In the genomic region with DNA sequence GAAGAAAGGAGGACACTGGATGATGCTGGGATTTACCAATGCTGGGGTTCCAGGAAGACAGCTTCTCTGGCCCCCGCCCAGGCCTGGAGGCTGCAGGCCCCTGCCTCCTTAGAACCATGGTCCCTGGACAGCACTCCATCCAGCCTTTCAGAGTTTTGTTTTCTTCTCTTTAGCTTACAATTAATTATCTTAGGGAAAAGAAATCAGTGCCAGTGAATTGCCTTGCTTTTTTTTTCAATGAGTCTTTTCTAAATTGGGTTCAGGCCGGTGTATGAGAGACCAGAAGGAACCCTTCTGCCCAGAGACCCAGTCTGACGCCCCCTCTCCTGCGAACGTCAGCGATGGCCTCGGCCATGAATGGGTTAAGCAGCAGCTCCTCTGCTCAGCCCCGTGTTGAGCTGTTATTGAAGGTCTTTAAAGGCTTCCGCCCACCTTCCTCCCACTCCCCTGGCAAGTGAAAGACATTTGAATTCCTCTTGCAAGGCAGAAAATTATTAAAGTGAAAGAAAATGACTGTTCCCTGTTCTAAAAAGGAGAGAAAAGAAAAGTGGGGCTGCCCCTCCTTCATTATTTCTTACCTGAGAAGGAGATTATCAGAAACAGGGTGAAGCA, we compare ENCODE assay signal across 24 cellular contexts.
DNase-seq lines count a peak whose midpoint lies in the region; ATAC-seq and TF ChIP-seq lines count a peak whose summit lies in the region.
"Had no signal": no experiment of that assay in that cellular context is flagged by ENCODE, and none has a peak within 500 bp of the region (broad histone marks: within the 10 kb centered on the region; RNA-seq: fewer than 3 reads in every experiment).

No MANE protein-coding gene starts in this region.

- H3K4me3 Mint-ChIP-seq in neural progenitor cell = peak overlapping the region; percentile 68
- H3K4me3 Mint-ChIP-seq: activated CD8-positive, alpha-beta memory T cell treated with anti-CD3 and anti-CD28 coated beads, Interleukin-2, amount 10 ng/mL, durations not matched to agents 7 days and 5 days; stimulated activated naive CD8-positive, alpha-beta T cell treated with anti-CD3 and anti-CD28 coated beads, Interleukin-15, amount 100 ng/mL, for 72 hours had no signal

- H3K9me3 Mint-ChIP-seq in neural progenitor cell = no peaks in the 10 kb centered on the region
- H3K9me3 Mint-ChIP-seq: stimulated activated naive CD8-positive, alpha-beta T cell treated with anti-CD3 and anti-CD28 coated beads, Interleukin-15, amount 100 ng/mL, for 72 hours had no signal

- H3K27me3 Mint-ChIP-seq in neural progenitor cell (ENCODE audit: insufficient read depth, low read depth) = no peaks in the 10 kb centered on the region

- no peaks in the 10 kb centered on the region for H3K9me3 ChIP-seq in HUES64 (ENCODE audit: insufficient read depth, low read depth, low read length)
- H3K9me3 ChIP-seq in neural progenitor cell (ENCODE audit: low read depth) = no peaks in the 10 kb centered on the region
- no peaks in the 10 kb centered on the region for H3K9me3 ChIP-seq in Peyer's patch
- H3K9me3 ChIP-seq in stomach = no peaks in the 10 kb centered on the region
- H3K9me3 ChIP-seq: adrenal gland, BE2C, Caco-2, sigmoid colon, SJSA1 had no signal

- H3K4me2 ChIP-seq in neural progenitor cell = peak overlapping the region; percentile 73
- H3K4me2 ChIP-seq: PC-9 had no signal

- no peak for TF ChIP-seq CTCF in neural progenitor cell (IDR thresholded peaks at IDR 0.05)
- no peak for TF ChIP-seq CTCF in Peyer's patch (IDR thresholded peaks at IDR 0.05)
- no peak for TF ChIP-seq CTCF in stomach (IDR thresholded peaks at IDR 0.05)

- no peaks in the 10 kb centered on the region for H3K36me3 ChIP-seq in HUES64 (ENCODE audit: insufficient read depth, low read length)
- H3K36me3 ChIP-seq in neural progenitor cell = no peaks in the 10 kb centered on the region
- no peaks in the 10 kb centered on the region for H3K36me3 ChIP-seq in Peyer's patch
- no peaks in the 10 kb centered on the region for H3K36me3 ChIP-seq in stomach
- H3K36me3 ChIP-seq: adrenal gland, BE2C, sigmoid colon, SJSA1 had no signal

- peaks cover 67% of the 10 kb centered on the region for H3K4me1 Mint-ChIP-seq in neural progenitor cell
- H3K4me1 Mint-ChIP-seq: activated CD8-positive, alpha-beta memory T cell treated with anti-CD3 and anti-CD28 coated beads, Interleukin-2, amount 10 ng/mL, durations not matched to agents 7 days and 5 days had no signal

- peak; percentile 6 to 7 for DNase-seq in activated CD4-positive, alpha-beta T cell treated with anti-CD3 and anti-CD28 coated beads for 4 hours
- no peak for DNase-seq in activated CD4-positive, alpha-beta T cell treated with anti-CD3 and anti-CD28 coated beads, Interleukin-2, amount 50 U/mL, for 48 hours
- peak; percentile 27 to 90 (median 67) for DNase-seq in head of caudate nucleus
- peak; percentile 54 for DNase-seq in neural progenitor cell (ENCODE audit: low spot score)
- no peak for DNase-seq in Peyer's patch
- DNase-seq in stomach = no peak
- DNase-seq: activated CD8-positive, alpha-beta memory T cell treated with anti-CD3 and anti-CD28 coated beads, Interleukin-2, amount 10 ng/mL, durations not matched to agents 7 days and 5 days; adrenal gland; BE2C; Caco-2; dorsolateral prefrontal cortex; erythroblast; left colon; NCI-H1436; NCI-H2171 treated with DMSO at 0.1 percent for 48 hours; PC-9; sigmoid colon; stimulated activated CD4-positive, alpha-beta T cell treated with anti-CD3 and anti-CD28 coated beads, Interleukin-2, amount 100 ng/mL, for 24 hours; stimulated activated naive CD8-positive, alpha-beta T cell treated with anti-CD3 and anti-CD28 coated beads, Interleukin-15, amount 100 ng/mL, for 72 hours; T-helper 2 cell had no signal

- intact Hi-C loops in head of caudate nucleus (cut with DNase I) = no loop called here
- intact Hi-C loops in stomach (cut with DNase I; ENCODE audit: low total_unique reads) = no loop called here

- H3K9ac ChIP-seq in HUES64 (ENCODE audit: low read depth, low read length) (no peak overlapping the region), neural progenitor cell (no peak overlapping the region)

- peak overlapping the region; percentile 10; the same call in 1 of the 2 replicates for H3K4me3 ChIP-seq in HUES64 (ENCODE audit: low read length)
- peak overlapping the region; percentile 19 for H3K4me3 ChIP-seq in neural progenitor cell
- no peak overlapping the region for H3K4me3 ChIP-seq in Peyer's patch
- no peak overlapping the region for H3K4me3 ChIP-seq in stomach
- H3K4me3 ChIP-seq: adrenal gland, PC-9, sigmoid colon, SJSA1 had no signal

- no peaks in the 10 kb centered on the region for H3K36me3 Mint-ChIP-seq in neural progenitor cell
- H3K36me3 Mint-ChIP-seq: activated CD8-positive, alpha-beta memory T cell treated with anti-CD3 and anti-CD28 coated beads, Interleukin-2, amount 10 ng/mL, durations not matched to agents 7 days and 5 days had no signal

- H3K4me1 ChIP-seq in HUES64 (ENCODE audit: insufficient read depth, low read length) (peaks cover 47% of the 10 kb centered on the region), neural progenitor cell (peaks cover 48% of the 10 kb centered on the region), Peyer's patch (no peaks in the 10 kb centered on the region), stomach (no peaks in the 10 kb centered on the region)
- H3K4me1 ChIP-seq: adrenal gland, BE2C had no signal

- no peak for TF ChIP-seq POLR2A in Peyer's patch (IDR thresholded peaks at IDR 0.05)
- no peak for TF ChIP-seq POLR2A in stomach (IDR thresholded peaks at IDR 0.05)

- H3K27ac ChIP-seq in HUES64 (ENCODE audit: low read depth, low read length) (peak overlapping the region; percentile 80), neural progenitor cell (no peak overlapping the region), Peyer's patch (no peak overlapping the region), stomach (no peak overlapping the region)
- H3K27ac ChIP-seq: 22Rv1, adrenal gland, PC-9, sigmoid colon, SJSA1 had no signal

- H3K27me3 ChIP-seq in HUES64 (ENCODE audit: insufficient read depth, low read length) (no peaks in the 10 kb centered on the region), neural progenitor cell (no peaks in the 10 kb centered on the region), Peyer's patch (no peaks in the 10 kb centered on the region), stomach (no peaks in the 10 kb centered on the region)
- H3K27me3 ChIP-seq: adrenal gland, BE2C, sigmoid colon, SJSA1 had no signal

- H3K27ac Mint-ChIP-seq in neural progenitor cell = peak overlapping the region; percentile 98
- H3K27ac Mint-ChIP-seq: activated CD8-positive, alpha-beta memory T cell treated with anti-CD3 and anti-CD28 coated beads, Interleukin-2, amount 10 ng/mL, durations not matched to agents 7 days and 5 days had no signal

- peak overlapping the region; percentile 76 for H2AFZ ChIP-seq in neural progenitor cell (replicated peaks)
- H2AFZ ChIP-seq: PC-9 had no signal

- WGBS in HUES64 = 5% methylated on average over 8 of the region's 9 CpGs
- WGBS in stomach, 5 donors = 16 to 25% (median 19%) methylated on average over 9 of the region's 9 CpGs

- H4K20me1 ChIP-seq in neural progenitor cell (ENCODE audit: low read depth) = no peaks in the 10 kb centered on the region

- H3K79me2 ChIP-seq in neural progenitor cell (ENCODE audit: low read depth) = no peaks in the 10 kb centered on the region

- ATAC-seq in HG03280 (IDR thresholded peaks at IDR 0.05; ENCODE audit: unreplicated experiment) = no peak
- ATAC-seq: activated CD8-positive, alpha-beta memory T cell treated with anti-CD3 and anti-CD28 coated beads, Interleukin-2, amount 10 ng/mL, durations not matched to agents 7 days and 5 days; left colon; stimulated activated naive CD8-positive, alpha-beta T cell treated with anti-CD3 and anti-CD28 coated beads, Interleukin-15, amount 100 ng/mL, for 72 hours had no signal

- no peak for TF ChIP-seq EP300 in stomach (IDR thresholded peaks at IDR 0.05)

- peaks cover 24% of the 10 kb centered on the region for H3F3A ChIP-seq in neural progenitor cell (ENCODE audit: low read depth)

Comparison
In these comparisons a context has a peak if more than half of its experiments do, and no peak if none do; other contexts are left out.
1. DNase-seq: peak in activated CD4-positive, alpha-beta T cell treated with anti-CD3 and anti-CD28 coated beads for 4 hours (2 of 2), head of caudate nucleus (42 of 42) and neural progenitor cell (single experiment); none in activated CD4-positive, alpha-beta T cell treated with anti-CD3 and anti-CD28 coated beads, Interleukin-2, amount 50 U/mL, for 48 hours (0 of 2), Peyer's patch (0 of 3) and stomach (single experiment).
2. H3K4me3 ChIP-seq: peak in HUES64 (single experiment) and neural progenitor cell (single experiment); none in Peyer's patch (0 of 4) and stomach (0 of 4).